23 cellular contexts compared by ENCODE assay signal in the genomic region with DNA sequence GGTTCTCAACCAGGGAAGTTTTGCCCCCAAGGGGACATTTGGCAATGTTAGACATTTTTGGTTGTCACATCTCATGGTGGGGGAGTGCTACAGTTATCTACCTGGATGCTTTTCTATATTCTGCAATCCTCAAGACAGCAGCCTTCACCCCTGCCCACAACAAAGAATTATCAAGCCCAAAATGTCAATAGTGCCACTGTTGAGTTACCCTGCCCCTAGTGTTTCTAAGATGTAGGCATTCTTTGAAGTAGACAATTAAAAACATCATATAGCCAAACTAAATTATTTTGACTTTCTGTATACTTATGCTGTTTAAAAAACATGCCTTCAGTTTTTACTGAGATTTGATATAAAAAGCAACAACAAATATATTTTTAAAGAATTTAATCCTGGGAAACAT. TPM values are rescaled to one million over a fixed set of nuclear protein-coding genes. Genes with fewer than 3 reads are reported as not detected.
A peak's percentile ranks its signal among the peaks of the same experiment; 100 is the strongest.
DNase-seq lines count a peak whose midpoint lies in the region; ATAC-seq, FAIRE-seq and TF ChIP-seq lines count a peak whose summit lies in the region.
"Had no signal": no experiment of that assay in that cellular context is flagged by ENCODE, and none has a peak within 500 bp of the region (broad histone marks: within the 10 kb centered on the region; RNA-seq: fewer than 3 reads in every experiment).

No MANE protein-coding gene starts in this region.

- TF ChIP-seq POLR2A in HepG2 (IDR thresholded peaks at IDR 0.05; ENCODE audit: insufficient read depth in 1 of 2, low read depth in 2 of 2, low read length in 2 of 2) (no peak), right lobe of liver (IDR thresholded peaks at IDR 0.05) (no peak)

- H3K4me1 ChIP-seq in HepG2 (ENCODE audit: insufficient read depth, low read length): no peaks in the 10 kb centered on the region
- no peaks in the 10 kb centered on the region for H3K4me1 ChIP-seq in right lobe of liver
- no peaks in the 10 kb centered on the region for H3K4me1 ChIP-seq in PC-3 (ENCODE audit: insufficient read depth, low read length)
- H3K4me1 ChIP-seq in colonic mucosa: no peaks in the 10 kb centered on the region
- H3K4me1 ChIP-seq: HAP-1, psoas muscle, SJCRH30 had no signal

- H3K4me2 ChIP-seq in HepG2 (ENCODE audit: low read depth, low read length) (no peak overlapping the region), PC-3 (ENCODE audit: low read length) (no peak overlapping the region)
- H3K4me2 ChIP-seq: KMS-11 had no signal

- CTCF ChIA-PET in HepG2 (lab: Yijun Ruan, JAX; ENCODE audit: low intra/inter-chr PET ratio, low total read pairs) (no interaction called here), PC-3 (lab: Charles Lee) (no interaction called here), RWPE1 (lab: Yijun Ruan, JAX) (no interaction called here)

- BruUV-seq in HepG2 (replicated peaks; lab: Mats Ljungman, UMichigan) (no TSS peak), PC-3 (replicated peaks; lab: Mats Ljungman, UMichigan) (no TSS peak)

- intact Hi-C loops in HepG2 (cut with micrococcal nuclease; ENCODE audit: unreplicated experiment) (no loop called here), right lobe of liver (cut with DNase I) (no loop called here), PC-3 (cut with micrococcal nuclease) (no loop called here), colonic mucosa (cut with DNase I) (no loop called here)

- no peak overlapping the region for H2AFZ ChIP-seq in HepG2 (ENCODE audit: low read length)
- no peak overlapping the region for H2AFZ ChIP-seq in PC-3 (ENCODE audit: low read length)

- H3K27ac ChIP-seq in HepG2 (ENCODE audit: extremely low read length, insufficient read depth, low read length) (no peak overlapping the region), right lobe of liver (no peak overlapping the region), PC-3 (ENCODE audit: low read length) (no peak overlapping the region), colonic mucosa (no peak overlapping the region), RWPE1 (no peak overlapping the region)
- H3K27ac ChIP-seq: adrenal gland, KMS-11, psoas muscle, SJCRH30 had no signal

- no peak for FAIRE-seq in HepG2 (lab: Jason Lieb, UNC)
- FAIRE-seq: frontal cortex, GM19239, HTR-8/SVneo had no signal

- TF ChIP-seq CTCF in HepG2 (CRISPR knock-in tag; IDR thresholded peaks at IDR 0.05): no peak
- no peak for TF ChIP-seq CTCF in right lobe of liver (IDR thresholded peaks at IDR 0.05)
- TF ChIP-seq CTCF in PC-3 (conservative IDR thresholded peaks at IDR 0.05; ENCODE audit: low read depth, low read length): peak; percentile 50
- peak; percentile 7 for TF ChIP-seq CTCF in fibroblast of pulmonary artery (IDR thresholded peaks at IDR 0.05; ENCODE audit: low read length, missing control alignments)
- TF ChIP-seq CTCF in colonic mucosa (IDR thresholded peaks at IDR 0.05): no peak
- no peak for TF ChIP-seq CTCF in RWPE1 (conservative IDR thresholded peaks at IDR 0.05; ENCODE audit: low read depth)

- POLR2A ChIA-PET in HepG2 (lab: Yijun Ruan, JAX): no interaction called here
- POLR2A ChIA-PET in PC-3 (lab: Charles Lee; ENCODE audit: unreplicated experiment): no interaction called here
- POLR2A ChIA-PET in RWPE1 (lab: Yijun Ruan, JAX; ENCODE audit: low non-redundant PET): no interaction called here

- H3K4me3 ChIP-seq in HepG2 (replicated peaks in 1 of 3; ENCODE audit: insufficient read depth in 1 of 3, low read depth in 2 of 3, low read length in 3 of 3): no peak overlapping the region
- no peak overlapping the region for H3K4me3 ChIP-seq in right lobe of liver
- no peak overlapping the region for H3K4me3 ChIP-seq in PC-3 (ENCODE audit: low read length)
- no peak overlapping the region for H3K4me3 ChIP-seq in fibroblast of pulmonary artery (replicated peaks; ENCODE audit: low read depth, low read length)
- H3K4me3 ChIP-seq in colonic mucosa: no peak overlapping the region
- H3K4me3 ChIP-seq: adrenal gland, HAP-1, psoas muscle, SJCRH30 had no signal

- no peaks in the 10 kb centered on the region for H3F3A ChIP-seq in PC-3 (ENCODE audit: low read length, unreplicated experiment)

- TF ChIP-seq EP300 in HepG2 (IDR thresholded peaks at IDR 0.05; ENCODE audit: low read depth in 2 of 2, low read length in 2 of 2) (no peak), HepG2 (CRISPR knock-in tag; IDR thresholded peaks at IDR 0.05; ENCODE audit: borderline replicate concordance) (no peak)

- DNase-seq in HepG2 (ENCODE audit: low spot score): no peak
- DNase-seq in right lobe of liver: no peak
- no peak for DNase-seq in PC-3
- no peak for DNase-seq in fibroblast of pulmonary artery (ENCODE audit: low read depth)
- DNase-seq in colonic mucosa: no peak
- DNase-seq in RWPE1 (ENCODE audit: low spot score): no peak
- no peak for DNase-seq in DMS 273 (lab: John Stamatoyannopoulos, UW; ENCODE audit: unreplicated experiment)
- DNase-seq in SHP77 (lab: John Stamatoyannopoulos, UW): no peak
- DNase-seq: activated CD4-positive, CD25-positive, alpha-beta regulatory T cell; activated naive CD4-positive, alpha-beta T cell treated with anti-CD3 and anti-CD28 coated beads for 36 hours; adrenal gland; DMS153; effector CD8-positive, alpha-beta T cell; hippocampal formation; NCI-H1436; psoas muscle; SJCRH30; stimulated activated naive CD4-positive, alpha-beta T cell treated with Interleukin-2 at 50 U/mL for 16 hours had no signal

- in situ Hi-C loops in HepG2 (cut with HindIII; ENCODE audit: extremely low pct_ligation_motif_present, low pct_unique_long_range_greater_than_20kb): no loop called here

- H3K36me3 ChIP-seq in HepG2 (replicated peaks in 1 of 2; ENCODE audit: control insufficient read depth in 1 of 2, insufficient read depth in 2 of 2, low read length in 2 of 2) (peaks cover 0 to 4% of the 10 kb centered on the region in 2 experiments; a peak in 3 of 5 replicates), right lobe of liver (no peaks in the 10 kb centered on the region), PC-3 (ENCODE audit: low read depth, low read length) (0 out of 2 replicates have a peak, but pooled peaks cover 4% of the 10 kb centered on the region), colonic mucosa (no peaks in the 10 kb centered on the region)
- H3K36me3 ChIP-seq: adrenal gland, HAP-1 had no signal

- H3K79me2 ChIP-seq in HepG2 (ENCODE audit: insufficient read depth, low read length) (no peaks in the 10 kb centered on the region), PC-3 (ENCODE audit: low read length) (peaks cover 8% of the 10 kb centered on the region; the same call in 1 of the 2 replicates)

- no peak overlapping the region for H3K9ac ChIP-seq in HepG2 (ENCODE audit: insufficient read depth, low read depth, low read length)
- H3K9ac ChIP-seq in PC-3 (ENCODE audit: low read length): no peak overlapping the region
- H3K9ac ChIP-seq in colonic mucosa (ENCODE audit: low read depth in 2 of 2, low read length in 2 of 2): no peak overlapping the region
- H3K9ac ChIP-seq: KMS-11 had no signal

- no peak for TF ChIP-seq RAD21 in HepG2 (CRISPR knock-in tag; IDR thresholded peaks at IDR 0.05)

- no peaks in the 10 kb centered on the region for H3K9me2 ChIP-seq in PC-3 (replicated peaks; ENCODE audit: low read length)

- H4K20me1 ChIP-seq in HepG2 (ENCODE audit: insufficient read depth, low read length) (no peaks in the 10 kb centered on the region), PC-3 (ENCODE audit: low read length) (no peaks in the 10 kb centered on the region)

- ATAC-seq in HepG2 (no peak), right lobe of liver (no peak), PC-3 (no peak)
- ATAC-seq: psoas muscle had no signal

- H3K9me3 ChIP-seq in HepG2 (ENCODE audit: low read length) (no peaks in the 10 kb centered on the region), right lobe of liver (no peaks in the 10 kb centered on the region), PC-3 (ENCODE audit: low read length) (no peaks in the 10 kb centered on the region), colonic mucosa (no peaks in the 10 kb centered on the region)
- H3K9me3 ChIP-seq: adrenal gland, HAP-1, psoas muscle, SJCRH30 had no signal

- no peaks in the 10 kb centered on the region for H3K27me3 ChIP-seq in HepG2 (ENCODE audit: control insufficient read depth in 1 of 2, insufficient read depth in 2 of 2, low read length in 2 of 2)
- no peaks in the 10 kb centered on the region for H3K27me3 ChIP-seq in right lobe of liver
- no peaks in the 10 kb centered on the region for H3K27me3 ChIP-seq in PC-3 (ENCODE audit: low read length)
- no peaks in the 10 kb centered on the region for H3K27me3 ChIP-seq in colonic mucosa
- H3K27me3 ChIP-seq: adrenal gland, SJCRH30 had no signal

TF ChIP-seq in HepG2, 621 proteins besides CTCF, POLR2A, EP300 and RAD21:
- TF ChIP-seq IKZF4 (CRISPR knock-in tag; IDR thresholded peaks at IDR 0.05; ENCODE audit: borderline replicate concordance, low read depth, not compliant biosample characterization) (no peak), STAG1 (CRISPR knock-in tag; IDR thresholded peaks at IDR 0.05) (0 out of 2 replicates have a peak, but pooled peaks have one; percentile 21)

RNA-seq across cellular contexts. Expression of gene ABI2, which starts 48.0 kb away (rescaled TPM):
- 25.6 and 28.4 TPM in 2 replicates for total RNA-seq in HepG2 (2016; rRNA removed; fragmentation: Illumina TruSeq; extraction: Trizol)
- 44.8 and 46.3 TPM in 2 replicates for total RNA-seq in HepG2 (2016; cell fraction: cytosol; rRNA removed; fragmentation: Illumina TruSeq; extraction: Trizol; ENCODE audit: low read depth)
- total RNA-seq in HepG2 (2016; cell fraction: insoluble cytoplasmic fraction; rRNA removed; fragmentation: Illumina TruSeq; extraction: Trizol): 21.9 and 28.8 TPM in 2 replicates
- 68.2 and 73.5 TPM in 2 replicates for total RNA-seq in HepG2 (2016; cell fraction: membrane; rRNA removed; fragmentation: Illumina TruSeq; extraction: Trizol)
- 23.7 and 25.0 TPM in 2 replicates for total RNA-seq in HepG2 (2016; cell fraction: nucleus; rRNA removed; fragmentation: Illumina TruSeq; extraction: Trizol)
- polyA plus RNA-seq in HepG2 (2011; rRNA removed): 25.7 and 32.4 TPM in 2 replicates
- 31.0 and 32.8 TPM in 2 replicates for polyA plus RNA-seq in HepG2 (2011; cell fraction: cytosol; rRNA removed)
- polyA plus RNA-seq in HepG2 (2011; cell fraction: nucleus; rRNA removed): 71.0 and 77.5 TPM in 2 replicates
- polyA plus RNA-seq in HepG2 (2012): 45.1 and 50.7 TPM in 2 replicates
- 96.9 and 104 TPM in 2 replicates for polyA plus RNA-seq in HepG2 (2016; cell fraction: cytosol; fragmentation: Illumina TruSeq; extraction: Trizol; ENCODE audit: low read depth)
- polyA plus RNA-seq in HepG2 (2016; cell fraction: insoluble cytoplasmic fraction; fragmentation: Illumina TruSeq; extraction: Trizol; ENCODE audit: low read depth): 42.9 and 54.1 TPM in 2 replicates
- polyA plus RNA-seq in HepG2 (2016; cell fraction: membrane; fragmentation: Illumina TruSeq; extraction: Trizol; ENCODE audit: low read depth): 133 and 138 TPM in 2 replicates
- 55.9 and 61.1 TPM in 2 replicates for polyA plus RNA-seq in HepG2 (2016; cell fraction: nucleus; fragmentation: Illumina TruSeq; extraction: Trizol; ENCODE audit: insufficient read depth, low read depth)
- 25.3 and 47.5 TPM in 2 replicates for polyA minus RNA-seq in HepG2 (2011; rRNA and poly(A)+ RNA removed; ENCODE audit: low replicate concordance)
- 18.2 and 21.5 TPM in 2 replicates for polyA minus RNA-seq in HepG2 (2011; cell fraction: cytosol; rRNA and poly(A)+ RNA removed)
- 43.9 and 45.2 TPM in 2 replicates for polyA minus RNA-seq in HepG2 (2011; cell fraction: nucleus; rRNA and poly(A)+ RNA removed)
- 10 to 100 TPM in 3 of 6 experiments, 1 to 10 TPM in 3; 5.2 to 13.9 (median 8.9) TPM for total RNA-seq in right lobe of liver
- total RNA-seq in PC-3 (2014; rRNA removed): 37.6 and 50.7 TPM in 2 replicates
- 10 to 100 TPM; 23.8 to 24.5 TPM for total RNA-seq in colonic mucosa

Comparison
In these comparisons a context has a peak if more than half of its experiments do, and no peak if none do; other contexts are left out.
1. CTCF ChIP-seq: peak in PC-3 (single experiment) and fibroblast of pulmonary artery (single experiment); none in HepG2 (single experiment), right lobe of liver (0 of 4), colonic mucosa (single experiment) and RWPE1 (single experiment).